Comparison of ENCODE assay signal across 22 cellular contexts in the genomic region with DNA sequence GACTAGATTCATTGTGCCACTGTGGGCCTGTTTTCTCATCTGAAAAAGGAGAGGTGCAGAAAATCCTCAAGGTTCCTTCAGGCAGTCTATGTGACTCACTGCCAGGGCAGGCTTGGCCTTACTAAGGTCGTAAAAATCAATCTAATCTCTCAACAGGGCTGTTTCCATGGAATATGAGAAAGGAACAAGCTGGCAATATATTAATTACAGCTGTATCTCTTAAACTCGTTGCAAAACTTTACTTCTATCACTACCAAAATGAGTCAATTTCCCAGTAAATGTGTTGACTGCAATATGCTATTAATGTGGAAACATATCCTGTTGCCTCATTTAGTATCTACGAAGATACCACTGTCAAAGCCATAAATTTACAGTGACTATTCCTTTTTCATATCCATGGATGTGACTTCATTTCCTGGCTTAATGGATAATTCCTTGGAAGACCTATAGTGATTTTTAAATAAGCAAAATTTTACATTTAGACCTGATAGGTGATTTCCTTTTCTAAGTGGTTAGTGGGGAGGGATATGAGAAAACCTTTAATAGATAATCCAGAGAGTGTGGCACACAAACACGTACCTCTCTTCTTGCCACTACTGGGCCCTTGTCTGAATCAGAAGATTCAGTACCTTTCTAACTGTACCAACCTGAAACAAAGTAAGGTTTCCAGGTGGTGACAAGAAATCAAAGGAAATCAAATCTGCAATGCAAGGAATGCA.
A peak's percentile ranks its signal among the peaks of the same experiment; 100 is the strongest.
DNase-seq lines count a peak whose midpoint lies in the region; ATAC-seq, FAIRE-seq and TF ChIP-seq lines count a peak whose summit lies in the region.
"Had no signal": no experiment of that assay in that cellular context is flagged by ENCODE, and none has a peak within 500 bp of the region (broad histone marks: within the 10 kb centered on the region; RNA-seq: fewer than 3 reads in every experiment).

No MANE protein-coding gene starts in this region.

- no peaks in the 10 kb centered on the region for H3K36me3 Mint-ChIP-seq in T-helper 2 cell treated with Interferon-gamma antibody and Interleukin-4, amounts not matched to agents 5 μg/mL and 100 μg/mL, for 36 hours (ENCODE audit: low read depth)
- H3K36me3 Mint-ChIP-seq: activated naive CD4-positive, alpha-beta T cell treated with anti-CD3 and anti-CD28 coated beads, Interleukin-2, amount 50 U/mL, for 24 hours; CD4-positive, CD25-positive, alpha-beta regulatory T cell had no signal

- no peak overlapping the region for H3K4me2 ChIP-seq in HepG2 (ENCODE audit: low read depth, low read length)

- DNase-seq in HepG2 (ENCODE audit: low spot score) (no peak), right lobe of liver (no peak), RWPE1 (ENCODE audit: low spot score) (peak; percentile 21), foreskin fibroblast (peak; percentile 58 to 62), colonic mucosa (no peak), right cardiac atrium (no peak)
- DNase-seq in T-helper 2 cell treated with Interferon-gamma antibody and Interleukin-4, amounts not matched to agents 5 μg/mL and 100 μg/mL, for 36 hours (ENCODE audit: low spot score): no peak
- DNase-seq: 8988T; activated T-cell treated with anti-CD3 and anti-CD28 coated beads, Interleukin-2, amount 50 U/mL, for 4 hours; CD4-positive, CD25-positive, alpha-beta regulatory T cell; DND-41; dorsolateral prefrontal cortex; kidney; NCI-H1105 treated with DMSO at 0.1 percent for 48 hours; psoas muscle; stimulated activated naive B cell treated with anti-CD40 and anti-IgM and Interleukin-4, amounts not matched to agents 10 μg/mL and 1 μg/mL and 100 μg/mL, for 72 hours; upper lobe of left lung had no signal

- POLR2A ChIA-PET in HepG2 (lab: Yijun Ruan, JAX) (no interaction called here), RWPE1 (lab: Yijun Ruan, JAX; ENCODE audit: low non-redundant PET) (no interaction called here)

- H3K27me3 Mint-ChIP-seq in T-helper 2 cell treated with Interferon-gamma antibody and Interleukin-4, amounts not matched to agents 5 μg/mL and 100 μg/mL, for 36 hours (ENCODE audit: low read depth): no peaks in the 10 kb centered on the region
- H3K27me3 Mint-ChIP-seq: activated naive CD4-positive, alpha-beta T cell treated with anti-CD3 and anti-CD28 coated beads, Interleukin-2, amount 50 U/mL, for 24 hours; CD4-positive, CD25-positive, alpha-beta regulatory T cell; stimulated activated naive B cell treated with anti-CD40 and anti-IgM and Interleukin-4, amounts not matched to agents 10 μg/mL and 1 μg/mL and 100 μg/mL, for 72 hours had no signal

- H3K9ac ChIP-seq in HepG2 (ENCODE audit: insufficient read depth, low read depth, low read length): no peak overlapping the region
- no peak overlapping the region for H3K9ac ChIP-seq in colonic mucosa (ENCODE audit: low read depth in 2 of 2, low read length in 2 of 2)

- ATAC-seq in HepG2: no peak
- ATAC-seq in right lobe of liver: no peak
- no peak for ATAC-seq in HG03565 (IDR thresholded peaks at IDR 0.05; ENCODE audit: unreplicated experiment)
- no peak for ATAC-seq in right cardiac atrium
- ATAC-seq: activated T-cell treated with anti-CD3 and anti-CD28 coated beads, Interleukin-2, amount 50 U/mL, for 4 hours; esophagus mucosa; K562; psoas muscle; stimulated activated naive B cell treated with anti-CD40 and anti-IgM and Interleukin-4, amounts not matched to agents 10 μg/mL and 1 μg/mL and 100 μg/mL, for 72 hours had no signal

- no peaks in the 10 kb centered on the region for H4K20me1 ChIP-seq in HepG2 (ENCODE audit: insufficient read depth, low read length)

- TF ChIP-seq RAD21 in HepG2 (CRISPR knock-in tag; IDR thresholded peaks at IDR 0.05): no peak

- no peak overlapping the region for H3K4me3 Mint-ChIP-seq in T-helper 2 cell treated with Interferon-gamma antibody and Interleukin-4, amounts not matched to agents 5 μg/mL and 100 μg/mL, for 36 hours
- H3K4me3 Mint-ChIP-seq: activated naive CD4-positive, alpha-beta T cell treated with anti-CD3 and anti-CD28 coated beads, Interleukin-2, amount 50 U/mL, for 24 hours; activated T-cell treated with anti-CD3 and anti-CD28 coated beads, Interleukin-2, amount 50 U/mL, for 4 hours; CD4-positive, CD25-positive, alpha-beta regulatory T cell; memory B cell; stimulated activated naive B cell treated with anti-CD40 and anti-IgM and Interleukin-4, amounts not matched to agents 10 μg/mL and 1 μg/mL and 100 μg/mL, for 72 hours had no signal

- no peaks in the 10 kb centered on the region for H3K27me3 ChIP-seq in HepG2 (ENCODE audit: control insufficient read depth in 1 of 2, insufficient read depth in 2 of 2, low read length in 2 of 2)
- no peaks in the 10 kb centered on the region for H3K27me3 ChIP-seq in right lobe of liver
- H3K27me3 ChIP-seq in colonic mucosa: no peaks in the 10 kb centered on the region
- no peaks in the 10 kb centered on the region for H3K27me3 ChIP-seq in right cardiac atrium (ENCODE audit: control insufficient read depth, insufficient read depth)
- H3K27me3 ChIP-seq: upper lobe of left lung had no signal

- WGBS in HepG2 (ENCODE audit: low lambda C conversion rate): 93% methylated on average over 4 of the region's 4 CpGs
- WGBS in right lobe of liver (ENCODE audit: insufficient coverage, low coverage, low lambda C conversion rate, missing lambda C conversion rate): 35% methylated on average over 4 of the region's 4 CpGs
- 58% methylated on average over 4 of the region's 4 CpGs for WGBS in right cardiac atrium

- TF ChIP-seq POLR2A in HepG2 (IDR thresholded peaks at IDR 0.05; ENCODE audit: insufficient read depth in 1 of 2, low read depth in 2 of 2, low read length in 2 of 2) (no peak), right lobe of liver (IDR thresholded peaks at IDR 0.05) (no peak)

- H3K27ac Mint-ChIP-seq in T-helper 2 cell treated with Interferon-gamma antibody and Interleukin-4, amounts not matched to agents 5 μg/mL and 100 μg/mL, for 36 hours: no peak overlapping the region
- H3K27ac Mint-ChIP-seq: activated naive CD4-positive, alpha-beta T cell treated with anti-CD3 and anti-CD28 coated beads, Interleukin-2, amount 50 U/mL, for 24 hours; CD4-positive, CD25-positive, alpha-beta regulatory T cell; memory B cell; stimulated activated naive B cell treated with anti-CD40 and anti-IgM and Interleukin-4, amounts not matched to agents 10 μg/mL and 1 μg/mL and 100 μg/mL, for 72 hours had no signal

- H3K4me1 ChIP-seq in HepG2 (ENCODE audit: insufficient read depth, low read length) (peaks cover 17% of the 10 kb centered on the region), right lobe of liver (no peaks in the 10 kb centered on the region), colonic mucosa (no peaks in the 10 kb centered on the region), right cardiac atrium (ENCODE audit: control insufficient read depth, insufficient read depth, low read length) (no peaks in the 10 kb centered on the region)
- H3K4me1 ChIP-seq: psoas muscle, upper lobe of left lung had no signal

- H3K79me2 ChIP-seq in HepG2 (ENCODE audit: insufficient read depth, low read length): no peaks in the 10 kb centered on the region

- H3K9me3 ChIP-seq in HepG2 (ENCODE audit: low read length) (no peaks in the 10 kb centered on the region), right lobe of liver (no peaks in the 10 kb centered on the region), colonic mucosa (no peaks in the 10 kb centered on the region), right cardiac atrium (ENCODE audit: control insufficient read depth, low read length) (no peaks in the 10 kb centered on the region)
- H3K9me3 ChIP-seq: psoas muscle, upper lobe of left lung had no signal

- TF ChIP-seq CTCF in HepG2 (CRISPR knock-in tag; IDR thresholded peaks at IDR 0.05): no peak
- TF ChIP-seq CTCF in right lobe of liver (IDR thresholded peaks at IDR 0.05): no peak
- TF ChIP-seq CTCF in RWPE1 (conservative IDR thresholded peaks at IDR 0.05; ENCODE audit: low read depth): no peak
- no peak for TF ChIP-seq CTCF in foreskin fibroblast (IDR thresholded peaks at IDR 0.05; ENCODE audit: low read depth, low read length)
- TF ChIP-seq CTCF in colonic mucosa (IDR thresholded peaks at IDR 0.05): no peak

- no peaks in the 10 kb centered on the region for H3K4me1 Mint-ChIP-seq in T-helper 2 cell treated with Interferon-gamma antibody and Interleukin-4, amounts not matched to agents 5 μg/mL and 100 μg/mL, for 36 hours (ENCODE audit: low read depth)
- H3K4me1 Mint-ChIP-seq: activated naive CD4-positive, alpha-beta T cell treated with anti-CD3 and anti-CD28 coated beads, Interleukin-2, amount 50 U/mL, for 24 hours; CD4-positive, CD25-positive, alpha-beta regulatory T cell had no signal

- H3K4me3 ChIP-seq in HepG2 (replicated peaks in 1 of 3; ENCODE audit: insufficient read depth in 1 of 3, low read depth in 2 of 3, low read length in 3 of 3) (no peak overlapping the region), right lobe of liver (no peak overlapping the region), foreskin fibroblast (ENCODE audit: low read depth in 1 of 2, low read length in 2 of 2) (no peak overlapping the region), colonic mucosa (no peak overlapping the region), right cardiac atrium (ENCODE audit: low read length) (no peak overlapping the region)
- H3K4me3 ChIP-seq: dorsolateral prefrontal cortex, K562, psoas muscle, upper lobe of left lung had no signal

- TF ChIP-seq EP300 in HepG2 (IDR thresholded peaks at IDR 0.05; ENCODE audit: low read depth in 2 of 2, low read length in 2 of 2) (no peak), HepG2 (CRISPR knock-in tag; IDR thresholded peaks at IDR 0.05; ENCODE audit: borderline replicate concordance) (no peak)

- in situ Hi-C loops in HepG2 (cut with HindIII; ENCODE audit: extremely low pct_ligation_motif_present, low pct_unique_long_range_greater_than_20kb): no loop called here

- peaks cover 3 to 4% of the 10 kb centered on the region in 2 experiments; a peak in 3 of 5 replicates for H3K36me3 ChIP-seq in HepG2 (replicated peaks in 1 of 2; ENCODE audit: control insufficient read depth in 1 of 2, insufficient read depth in 2 of 2, low read length in 2 of 2)
- peaks cover 0 to 13% (median 3%) of the 10 kb centered on the region in 4 donors for H3K36me3 ChIP-seq in right lobe of liver
- H3K36me3 ChIP-seq in colonic mucosa: no peaks in the 10 kb centered on the region
- H3K36me3 ChIP-seq: upper lobe of left lung had no signal

- intact Hi-C loops in HepG2 (cut with micrococcal nuclease; ENCODE audit: unreplicated experiment) (loop anchor here (5.0 kb wide), 1 partner anchor 458 kb away; no protein-coding TSS in a partner anchor), right lobe of liver (cut with DNase I) (no loop called here), colonic mucosa (cut with DNase I) (no loop called here), right cardiac atrium (cut with DNase I) (no loop called here)

- no peak for FAIRE-seq in HepG2 (lab: Jason Lieb, UNC)
- FAIRE-seq: K562, kidney had no signal

- H2AFZ ChIP-seq in HepG2 (ENCODE audit: low read length): no peak overlapping the region

- H3K27ac ChIP-seq in HepG2 (ENCODE audit: extremely low read length, insufficient read depth, low read length) (peak overlapping the region; percentile 57), right lobe of liver (no peak overlapping the region), RWPE1 (no peak overlapping the region), colonic mucosa (no peak overlapping the region), right cardiac atrium (ENCODE audit: low read length) (no peak overlapping the region)
- H3K27ac ChIP-seq: dorsolateral prefrontal cortex, psoas muscle, upper lobe of left lung had no signal

- CTCF ChIA-PET in HepG2 (lab: Yijun Ruan, JAX; ENCODE audit: low intra/inter-chr PET ratio, low total read pairs): no interaction called here
- CTCF ChIA-PET in RWPE1 (lab: Yijun Ruan, JAX): no interaction called here

- no TSS peak for BruUV-seq in HepG2 (replicated peaks; lab: Mats Ljungman, UMichigan)

- H3K9me3 Mint-ChIP-seq in T-helper 2 cell treated with Interferon-gamma antibody and Interleukin-4, amounts not matched to agents 5 μg/mL and 100 μg/mL, for 36 hours: no peaks in the 10 kb centered on the region
- H3K9me3 Mint-ChIP-seq: activated naive CD4-positive, alpha-beta T cell treated with anti-CD3 and anti-CD28 coated beads, Interleukin-2, amount 50 U/mL, for 24 hours; activated T-cell treated with anti-CD3 and anti-CD28 coated beads, Interleukin-2, amount 50 U/mL, for 4 hours; stimulated activated naive B cell treated with anti-CD40 and anti-IgM and Interleukin-4, amounts not matched to agents 10 μg/mL and 1 μg/mL and 100 μg/mL, for 72 hours had no signal

Comparison
In these comparisons a context has a peak if more than half of its experiments do, and no peak if none do; other contexts are left out.
1. DNase-seq: peak in RWPE1 (single experiment) and foreskin fibroblast (2 of 2); none in HepG2 (single experiment), right lobe of liver (0 of 3), colonic mucosa (single experiment), T-helper 2 cell treated with Interferon-gamma antibody and Interleukin-4, amounts not matched to agents 5 μg/mL and 100 μg/mL, for 36 hours (single experiment) and right cardiac atrium (0 of 3).